In the genomic region with DNA sequence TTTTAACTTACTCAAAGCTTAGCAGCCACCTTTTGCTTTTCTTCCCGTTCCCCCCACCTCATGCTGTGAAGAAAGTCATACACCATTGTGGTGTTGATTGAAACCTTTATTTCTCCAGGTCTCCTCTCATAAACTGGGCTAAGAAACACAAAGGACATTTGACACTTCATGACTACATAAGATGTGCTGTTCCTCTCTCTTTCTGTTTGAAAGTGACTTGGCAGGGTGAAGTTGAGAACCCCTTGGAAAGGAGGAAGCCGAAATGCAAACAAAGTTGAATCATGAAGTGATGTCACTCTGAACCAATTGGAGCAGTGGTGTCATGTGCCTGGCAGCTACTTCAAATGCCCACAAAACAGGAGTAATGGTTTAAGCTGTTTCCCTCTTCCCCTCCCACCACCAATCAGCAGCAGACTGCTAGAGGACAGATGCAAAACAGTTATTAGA, we compare ENCODE assay signal across 10 cellular contexts.
A peak's percentile ranks its signal among the peaks of the same experiment; 100 is the strongest.
DNase-seq lines count a peak whose midpoint lies in the region; ATAC-seq and TF ChIP-seq lines count a peak whose summit lies in the region.
"Had no signal": no experiment of that assay in that cellular context is flagged by ENCODE, and none has a peak within 500 bp of the region (broad histone marks: within the 10 kb centered on the region; RNA-seq: fewer than 3 reads in every experiment).

No MANE protein-coding gene starts in this region.

- peak overlapping the region; percentile 40; the same call in 1 of the 2 replicates for H3K27ac ChIP-seq in PC-3 (ENCODE audit: low read length)
- H3K27ac ChIP-seq in thoracic aorta, result peak overlapping the region; percentile 46 to 50
- H3K27ac ChIP-seq: SK-N-MC had no signal

- no peak overlapping the region for H3K4me3 Mint-ChIP-seq in activated T-helper 2 cell treated with anti-CD3 and anti-CD28 coated beads, Interferon-gamma antibody, Interleukin-2, Interleukin-4, amounts not matched to agents 10 μg/mL and 5 μg/mL and 100 μg/mL, durations not matched to agents 14 hours and 24 hours and 36 hours (ENCODE audit: low read depth)

- peaks cover 4% of the 10 kb centered on the region for H3K4me1 Mint-ChIP-seq in activated T-helper 2 cell treated with anti-CD3 and anti-CD28 coated beads, Interferon-gamma antibody, Interleukin-2, Interleukin-4, amounts not matched to agents 10 μg/mL and 5 μg/mL and 100 μg/mL, durations not matched to agents 14 hours and 24 hours and 36 hours (ENCODE audit: low read depth)

- no peaks in the 10 kb centered on the region for H4K20me1 ChIP-seq in PC-3 (ENCODE audit: low read length)

- no peak overlapping the region for H3K9ac ChIP-seq in PC-3 (ENCODE audit: low read length)

- H3K27me3 ChIP-seq in PC-3 (ENCODE audit: low read length), result no peaks in the 10 kb centered on the region
- H3K27me3 ChIP-seq in thoracic aorta (replicated peaks; ENCODE audit: insufficient read depth), result no peaks in the 10 kb centered on the region

- POLR2A ChIA-PET in PC-3 (lab: Charles Lee; ENCODE audit: unreplicated experiment), result no interaction called here

- H3F3A ChIP-seq in PC-3 (ENCODE audit: low read length, unreplicated experiment), result no peaks in the 10 kb centered on the region

- no peak overlapping the region for H3K27ac Mint-ChIP-seq in activated T-helper 2 cell treated with anti-CD3 and anti-CD28 coated beads, Interferon-gamma antibody, Interleukin-2, Interleukin-4, amounts not matched to agents 10 μg/mL and 5 μg/mL and 100 μg/mL, durations not matched to agents 14 hours and 24 hours and 36 hours

- H3K27me3 Mint-ChIP-seq in activated T-helper 2 cell treated with anti-CD3 and anti-CD28 coated beads, Interferon-gamma antibody, Interleukin-2, Interleukin-4, amounts not matched to agents 10 μg/mL and 5 μg/mL and 100 μg/mL, durations not matched to agents 14 hours and 24 hours and 36 hours (ENCODE audit: low read depth), result no peaks in the 10 kb centered on the region

- H3K9me3 Mint-ChIP-seq in activated T-helper 2 cell treated with anti-CD3 and anti-CD28 coated beads, Interferon-gamma antibody, Interleukin-2, Interleukin-4, amounts not matched to agents 10 μg/mL and 5 μg/mL and 100 μg/mL, durations not matched to agents 14 hours and 24 hours and 36 hours, result peaks cover 45% of the 10 kb centered on the region

- no peaks in the 10 kb centered on the region for H3K9me3 ChIP-seq in PC-3 (ENCODE audit: low read length)
- no peaks in the 10 kb centered on the region for H3K9me3 ChIP-seq in thoracic aorta

- peak overlapping the region; percentile 41; the same call in 1 of the 2 replicates for H3K4me2 ChIP-seq in PC-3 (ENCODE audit: low read length)

- H3K4me3 ChIP-seq in PC-3 (ENCODE audit: low read length), result no peak overlapping the region
- no peak overlapping the region for H3K4me3 ChIP-seq in foreskin fibroblast (ENCODE audit: low read depth in 1 of 2, low read length in 2 of 2)
- no peak overlapping the region for H3K4me3 ChIP-seq in thoracic aorta
- H3K4me3 ChIP-seq: SK-N-MC had no signal

- intact Hi-C loops in PC-3 (cut with micrococcal nuclease), result no loop called here
- intact Hi-C loops in activated T-helper 2 cell treated with anti-CD3 and anti-CD28 coated beads, Interferon-gamma antibody, Interleukin-2, Interleukin-4, amounts not matched to agents 10 μg/mL and 5 μg/mL and 100 μg/mL, durations not matched to agents 14 hours and 24 hours and 36 hours (cut with micrococcal nuclease), result no loop called here

- TF ChIP-seq CTCF in PC-3 (conservative IDR thresholded peaks at IDR 0.05; ENCODE audit: low read depth, low read length), result no peak
- TF ChIP-seq CTCF in foreskin fibroblast (IDR thresholded peaks at IDR 0.05; ENCODE audit: low read depth, low read length), result no peak
- TF ChIP-seq CTCF in thoracic aorta (IDR thresholded peaks at IDR 0.05), result no peak

- H3K79me2 ChIP-seq in PC-3 (ENCODE audit: low read length), result no peaks in the 10 kb centered on the region

- CTCF ChIA-PET in PC-3 (lab: Charles Lee), result no interaction called here

- peaks cover 10% of the 10 kb centered on the region for H3K4me1 ChIP-seq in PC-3 (ENCODE audit: insufficient read depth, low read length)
- peaks cover 12 to 30% of the 10 kb centered on the region in 2 donors for H3K4me1 ChIP-seq in thoracic aorta (ENCODE audit: control insufficient read depth in 1 of 2, low read depth in 2 of 2)

- no peaks in the 10 kb centered on the region for H3K36me3 ChIP-seq in PC-3 (ENCODE audit: low read depth, low read length)
- no peaks in the 10 kb centered on the region for H3K36me3 ChIP-seq in thoracic aorta

- peak; percentile 94 for ATAC-seq in PC-3
- ATAC-seq in thoracic aorta (ENCODE audit: insufficient number of reproducible peaks, low FRiP score, low read depth), result peak; percentile 72
- ATAC-seq in HG02610 (IDR thresholded peaks at IDR 0.05; ENCODE audit: unreplicated experiment), result no peak

- H2AFZ ChIP-seq in PC-3 (ENCODE audit: low read length), result no peak overlapping the region

- no peaks in the 10 kb centered on the region for H3K9me2 ChIP-seq in PC-3 (replicated peaks; ENCODE audit: low read length)

- DNase-seq in NOMO-1 treated with DMSO at 0.1 percent for 48 hours (lab: John Stamatoyannopoulos, UW; ENCODE audit: unreplicated experiment), result peak; percentile 34
- DNase-seq in NOMO-1 treated with dmso at 0.1 percent for 144 hours (lab: John Stamatoyannopoulos, UW; ENCODE audit: unreplicated experiment), result no peak
- DNase-seq in PC-3, result peak; percentile 78
- peak; percentile 87 to 89 for DNase-seq in foreskin fibroblast
- DNase-seq in thoracic aorta (ENCODE audit: low spot score), result no peak
- no peak for DNase-seq in NCI-H345 (lab: John Stamatoyannopoulos, UW)
- no peak for DNase-seq in activated T-helper 2 cell treated with anti-CD3 and anti-CD28 coated beads, Interferon-gamma antibody, Interleukin-2, Interleukin-4, amounts not matched to agents 10 μg/mL and 5 μg/mL and 100 μg/mL, durations not matched to agents 14 hours and 24 hours and 36 hours (ENCODE audit: low spot score)
- DNase-seq: stimulated activated CD4-positive, alpha-beta T cell treated with anti-CD3 and anti-CD28 coated beads, Interleukin-15, amount 100 ng/mL, for 24 hours had no signal

- peaks cover 40% of the 10 kb centered on the region for H3K36me3 Mint-ChIP-seq in activated T-helper 2 cell treated with anti-CD3 and anti-CD28 coated beads, Interferon-gamma antibody, Interleukin-2, Interleukin-4, amounts not matched to agents 10 μg/mL and 5 μg/mL and 100 μg/mL, durations not matched to agents 14 hours and 24 hours and 36 hours (ENCODE audit: low read depth)

- BruUV-seq in PC-3 (replicated peaks; lab: Mats Ljungman, UMichigan), result no TSS peak

Comparison
In these comparisons a context has a peak if more than half of its experiments do, and no peak if none do; other contexts are left out.
1. DNase-seq: peak in NOMO-1 treated with DMSO at 0.1 percent for 48 hours (single experiment), PC-3 (single experiment) and foreskin fibroblast (2 of 2); none in NOMO-1 treated with dmso at 0.1 percent for 144 hours (single experiment), thoracic aorta (single experiment), NCI-H345 (single experiment) and activated T-helper 2 cell treated with anti-CD3 and anti-CD28 coated beads, Interferon-gamma antibody, Interleukin-2, Interleukin-4, amounts not matched to agents 10 μg/mL and 5 μg/mL and 100 μg/mL, durations not matched to agents 14 hours and 24 hours and 36 hours (single experiment).